Comparison of ENCODE assay signal across 8 cellular contexts in the genomic region with DNA sequence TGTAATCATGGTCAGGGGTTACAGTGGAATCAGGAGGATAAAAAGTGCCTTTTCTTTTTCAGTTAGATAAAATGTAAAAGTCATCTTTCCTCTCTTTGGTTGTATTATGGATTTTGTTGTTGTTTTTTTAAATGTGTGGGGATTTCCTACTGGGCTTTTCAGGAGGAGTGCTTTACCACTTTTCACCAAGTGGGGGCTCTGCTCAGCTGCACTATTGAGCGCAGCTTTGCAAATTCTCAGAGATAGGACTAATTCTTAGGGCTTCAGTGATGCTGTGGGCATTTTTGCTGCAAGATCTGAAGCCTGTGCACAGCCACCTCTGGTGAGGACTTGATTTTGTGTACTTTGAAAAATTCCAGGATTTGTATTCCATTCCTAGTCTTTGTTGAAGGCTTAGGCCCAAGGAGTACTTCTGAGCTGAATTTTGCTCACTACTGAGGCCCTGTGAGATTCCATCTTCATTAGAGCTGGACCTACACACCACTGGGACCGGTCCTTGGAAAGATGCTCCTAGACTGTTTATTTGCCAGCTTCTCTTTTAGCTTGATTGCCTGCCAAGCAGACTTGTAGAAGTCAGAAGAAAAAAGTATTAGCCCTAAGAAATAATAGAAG. TPM values are rescaled to one million over a fixed set of nuclear protein-coding genes. Genes with fewer than 3 reads are reported as not detected.
DNase-seq lines count a peak whose midpoint lies in the region; ATAC-seq and TF ChIP-seq lines count a peak whose summit lies in the region.

No MANE protein-coding gene starts in this region.

- no peaks in the 10 kb centered on the region for H4K20me1 ChIP-seq in PC-3 (ENCODE audit: low read length)
- H4K20me1 ChIP-seq in smooth muscle cell (ENCODE audit: low read depth): no peaks in the 10 kb centered on the region

- H3K4me1 ChIP-seq in right atrium auricular region (peaks cover 0 to 24% of the 10 kb centered on the region in 2 donors), PC-3 (ENCODE audit: insufficient read depth, low read length) (peaks cover 3% of the 10 kb centered on the region; the same call in 1 of the 2 replicates), smooth muscle cell (ENCODE audit: low read depth) (no peaks in the 10 kb centered on the region)

- no peaks in the 10 kb centered on the region for H3K9me2 ChIP-seq in PC-3 (replicated peaks; ENCODE audit: low read length)

- DNase-seq in right atrium auricular region (ENCODE audit: low spot score) (no peak), left ventricle myocardium superior (no peak), PC-3 (peak; percentile 51), fibroblast of peridontal ligament (ENCODE audit: extremely low read depth) (peak; percentile 38), smooth muscle cell (lab: John Stamatoyannopoulos, UW; ENCODE audit: unreplicated experiment) (no peak), NCI-H2107 treated with DMSO at 0.1 percent for 48 hours (lab: John Stamatoyannopoulos, UW; ENCODE audit: unreplicated experiment) (no peak)

- H3K9me3 ChIP-seq in right atrium auricular region: no peaks in the 10 kb centered on the region
- no peaks in the 10 kb centered on the region for H3K9me3 ChIP-seq in PC-3 (ENCODE audit: low read length)
- no peaks in the 10 kb centered on the region for H3K9me3 ChIP-seq in smooth muscle cell (replicated peaks; ENCODE audit: low read depth)

- no peak overlapping the region for H2AFZ ChIP-seq in PC-3 (ENCODE audit: low read length)
- H2AFZ ChIP-seq in smooth muscle cell (ENCODE audit: low read depth): no peak overlapping the region

- intact Hi-C loops in left ventricle myocardium superior (cut with micrococcal nuclease) (loop anchor here (5.0 kb wide), 1 partner anchor 44 kb away; no protein-coding TSS in a partner anchor), PC-3 (cut with micrococcal nuclease) (no loop called here)

- H3K4me3 ChIP-seq in right atrium auricular region (no peak overlapping the region), PC-3 (ENCODE audit: low read length) (no peak overlapping the region), smooth muscle cell (no peak overlapping the region)

- 46% methylated on average over 2 of the region's 2 CpGs for WGBS in smooth muscle cell (ENCODE audit: low lambda C conversion rate)

- H3K4me2 ChIP-seq in PC-3 (ENCODE audit: low read length) (no peak overlapping the region), smooth muscle cell (no peak overlapping the region)

- H3F3A ChIP-seq in PC-3 (ENCODE audit: low read length, unreplicated experiment) (no peaks in the 10 kb centered on the region), smooth muscle cell (ENCODE audit: low read depth) (no peaks in the 10 kb centered on the region)

- POLR2A ChIA-PET in PC-3 (lab: Charles Lee; ENCODE audit: unreplicated experiment): interaction anchor here (0.7 to 0.8 kb wide), 2 partner anchors 28 to 34 kb away, joined by 3 to 5 read pairs; no protein-coding TSS in a partner anchor

- no TSS peak for BruUV-seq in PC-3 (replicated peaks; lab: Mats Ljungman, UMichigan)

- CTCF ChIA-PET in PC-3 (lab: Charles Lee): interaction anchor here (0.7 kb wide), 1 partner anchor 470 kb away, joined by 3 read pairs; no protein-coding TSS in a partner anchor

- peaks cover 5% of the 10 kb centered on the region for H3K79me2 ChIP-seq in PC-3 (ENCODE audit: low read length)
- no peaks in the 10 kb centered on the region for H3K79me2 ChIP-seq in smooth muscle cell (ENCODE audit: low read depth)

- TF ChIP-seq CTCF in right atrium auricular region (IDR thresholded peaks at IDR 0.05) (peak; percentile 61 to 76), PC-3 (conservative IDR thresholded peaks at IDR 0.05; ENCODE audit: low read depth, low read length) (peak; percentile 68), smooth muscle cell (IDR thresholded peaks at IDR 0.05; ENCODE audit: borderline replicate concordance, insufficient read depth, poor library complexity, severe bottlenecking) (peak; percentile 49)

- H3K27me3 ChIP-seq in right atrium auricular region (no peaks in the 10 kb centered on the region), PC-3 (ENCODE audit: low read length) (no peaks in the 10 kb centered on the region), smooth muscle cell (ENCODE audit: low read depth) (no peaks in the 10 kb centered on the region)

- no peak overlapping the region for H3K9ac ChIP-seq in PC-3 (ENCODE audit: low read length)
- no peak overlapping the region for H3K9ac ChIP-seq in smooth muscle cell (ENCODE audit: low read depth)

- peak overlapping the region in 1 of 2 donors; percentile 2 for H3K27ac ChIP-seq in right atrium auricular region
- no peak overlapping the region for H3K27ac ChIP-seq in PC-3 (ENCODE audit: low read length)
- H3K27ac ChIP-seq in smooth muscle cell (ENCODE audit: low read depth): no peak overlapping the region

- H3K36me3 ChIP-seq in right atrium auricular region (no peaks in the 10 kb centered on the region), PC-3 (ENCODE audit: low read depth, low read length) (no peaks in the 10 kb centered on the region), smooth muscle cell (ENCODE audit: low read depth) (no peaks in the 10 kb centered on the region)

- ATAC-seq in left ventricle myocardium superior: no peak
- no peak for ATAC-seq in PC-3
- ATAC-seq in GM21515 (IDR thresholded peaks at IDR 0.05; ENCODE audit: unreplicated experiment): no peak
- no peak for ATAC-seq in GM18868 (IDR thresholded peaks at IDR 0.05; ENCODE audit: unreplicated experiment)

RNA-seq across cellular contexts. Expression of a gene that starts 7.5 kb away (rescaled TPM):
- 10 to 100 TPM; 30.1 to 38.5 TPM for total RNA-seq in right atrium auricular region
- 10.1 TPM for total RNA-seq in left ventricle myocardium superior
- total RNA-seq in PC-3 (2014; rRNA removed): 49.3 and 54.7 TPM in 2 replicates
- 14.0 and 20.7 TPM in 2 replicates for total RNA-seq in smooth muscle cell
- polyA plus RNA-seq in smooth muscle cell: 22.7 and 25.1 TPM in 2 replicates

Comparison
In these comparisons a context has a peak if more than half of its experiments do, and no peak if none do; other contexts are left out.
1. DNase-seq: peak in PC-3 (single experiment) and fibroblast of peridontal ligament (single experiment); none in right atrium auricular region (single experiment), left ventricle myocardium superior (single experiment), smooth muscle cell (single experiment) and NCI-H2107 treated with DMSO at 0.1 percent for 48 hours (single experiment).
2. Peak in every context shown above with its lines, with median percentiles within 50 percentile points of each other: CTCF ChIP-seq.